Comparison of ENCODE assay signal across 9 cellular contexts in the genomic region with DNA sequence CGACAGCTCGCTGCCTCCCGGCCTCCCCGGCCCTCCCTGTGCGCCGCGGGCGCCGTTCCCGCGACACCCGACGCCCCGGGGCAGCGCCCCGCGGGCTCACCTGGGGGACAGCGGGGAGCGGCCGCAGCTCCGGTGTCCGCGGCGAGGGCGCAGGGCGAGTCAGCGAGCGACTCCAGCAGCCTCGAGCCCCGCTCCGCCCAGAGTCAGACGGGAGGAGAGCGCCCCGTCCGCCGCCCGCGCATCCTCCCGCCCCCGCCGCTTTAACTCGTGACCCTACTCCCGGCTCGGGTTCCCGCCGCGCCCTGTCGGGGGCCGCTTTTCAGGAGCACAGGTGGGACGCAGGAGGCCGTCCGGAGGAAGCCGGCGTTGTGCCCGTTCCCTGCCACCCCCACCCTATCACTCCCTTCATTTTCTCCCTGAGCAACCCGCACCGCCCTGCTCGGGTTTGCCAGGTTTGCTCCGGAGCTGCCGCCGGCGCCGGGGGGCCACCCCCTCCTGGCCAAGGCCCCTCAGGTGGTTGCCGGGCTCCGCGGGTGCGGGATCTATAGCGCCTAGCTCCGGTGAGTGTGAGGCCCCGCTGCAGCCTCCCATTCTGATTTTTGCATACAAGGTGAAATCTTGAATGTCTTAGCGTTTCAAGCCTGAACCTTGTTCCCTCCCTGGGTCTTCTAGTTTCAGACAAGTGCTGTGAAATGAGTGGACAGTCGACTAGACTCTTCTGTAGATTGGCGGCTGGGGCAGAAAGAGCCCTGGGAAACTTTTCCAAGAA. TPM values are rescaled to one million over a fixed set of nuclear protein-coding genes. Genes with fewer than 3 reads are reported as not detected.
A peak's percentile ranks its signal among the peaks of the same experiment; 100 is the strongest.
DNase-seq lines count a peak whose midpoint lies in the region; ATAC-seq and TF ChIP-seq lines count a peak whose summit lies in the region.
"Had no signal": no experiment of that assay in that cellular context is flagged by ENCODE, and none has a peak within 500 bp of the region (broad histone marks: within the 10 kb centered on the region; RNA-seq: fewer than 3 reads in every experiment).

A gene with protein sequence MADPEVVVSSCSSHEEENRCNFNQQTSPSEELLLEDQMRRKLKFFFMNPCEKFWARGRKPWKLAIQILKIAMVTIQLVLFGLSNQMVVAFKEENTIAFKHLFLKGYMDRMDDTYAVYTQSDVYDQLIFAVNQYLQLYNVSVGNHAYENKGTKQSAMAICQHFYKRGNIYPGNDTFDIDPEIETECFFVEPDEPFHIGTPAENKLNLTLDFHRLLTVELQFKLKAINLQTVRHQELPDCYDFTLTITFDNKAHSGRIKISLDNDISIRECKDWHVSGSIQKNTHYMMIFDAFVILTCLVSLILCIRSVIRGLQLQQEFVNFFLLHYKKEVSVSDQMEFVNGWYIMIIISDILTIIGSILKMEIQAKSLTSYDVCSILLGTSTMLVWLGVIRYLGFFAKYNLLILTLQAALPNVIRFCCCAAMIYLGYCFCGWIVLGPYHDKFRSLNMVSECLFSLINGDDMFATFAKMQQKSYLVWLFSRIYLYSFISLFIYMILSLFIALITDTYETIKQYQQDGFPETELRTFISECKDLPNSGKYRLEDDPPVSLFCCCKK (minus strand): TSS at position 205 of the 769 bp plus-strand sequence. CDS start 3,140 bp downstream, outside the sequence.

- H3K4me1 ChIP-seq in left ventricle myocardium inferior = peaks cover 19% of the 10 kb centered on the region

- CTCF ChIA-PET in AG04450 (lab: Charles Lee) = interaction anchor here (0.7 to 2.4 kb wide), 2 partner anchors 104 to 131 kb away, joined by 4 to 5 read pairs; no protein-coding TSS in a partner anchor

- H3K27me3 ChIP-seq in AG04450 (ENCODE audit: control insufficient read depth, insufficient read depth, low read length) (peaks cover 63% of the 10 kb centered on the region), left ventricle myocardium inferior (ENCODE audit: low read depth) (peaks cover 84% of the 10 kb centered on the region)

- peaks cover 4% of the 10 kb centered on the region; the same call in 1 of the 2 replicates for H3K9me3 ChIP-seq in AG04450 (ENCODE audit: control insufficient read depth, insufficient read depth, low read length)
- H3K9me3 ChIP-seq in left ventricle myocardium inferior (replicated peaks) = no peaks in the 10 kb centered on the region

- H3K36me3 ChIP-seq in left ventricle myocardium inferior = no peaks in the 10 kb centered on the region

- H3K4me3 ChIP-seq in AG04450 (ENCODE audit: low read depth, low read length) (peak within 1 kb of the TSS; percentile 27; the same call in 1 of the 2 replicates), left ventricle myocardium inferior (peak within 1 kb of the TSS; percentile 67)

- intact Hi-C loops in left ventricle myocardium inferior (cut with micrococcal nuclease) = no loop called here
- intact Hi-C loops in sciatic nerve (cut with DNase I) = no loop called here

- peak; percentile 66 for ATAC-seq in GM18873 (IDR thresholded peaks at IDR 0.05; ENCODE audit: low FRiP score, unreplicated experiment)
- ATAC-seq in HG03025 (IDR thresholded peaks at IDR 0.05; ENCODE audit: low FRiP score, unreplicated experiment) = peak; percentile 74
- ATAC-seq in sciatic nerve = peak; percentile 38

- TF ChIP-seq CTCF in AG04450 (IDR thresholded peaks at IDR 0.05; ENCODE audit: low read depth, low read length) = no peak
- TF ChIP-seq CTCF in left ventricle myocardium inferior (IDR thresholded peaks at IDR 0.05; ENCODE audit: borderline replicate concordance) = no peak

- DNase-seq in AG04450 (ENCODE audit: low read depth, low spot score) (no peak), NCI-H526 (lab: John Stamatoyannopoulos, UW) (peak; percentile 41 to 82), activated gamma-delta T cell (lab: John Stamatoyannopoulos, UW) (peak; percentile 27), left ventricle myocardium inferior (peak; percentile 17), sciatic nerve (ENCODE audit: low spot score) (peak; percentile 60), foreskin melanocyte (no peak)

- no peak within 1 kb of the TSS for H3K27ac ChIP-seq in AG04450 (ENCODE audit: low read depth, low read length)
- H3K27ac ChIP-seq in left ventricle myocardium inferior (replicated peaks) = no peak within 1 kb of the TSS

- POLR2A ChIA-PET in AG04450 (lab: Yijun Ruan, JAX) = no interaction called here

RNA-seq across cellular contexts. Expression of the gene that starts here (rescaled TPM):
- 0.05 TPM in 2 replicates for polyA plus RNA-seq in AG04450 (2011; rRNA removed)
- not detected in 2 replicates for polyA minus RNA-seq in AG04450 (2011; rRNA and poly(A)+ RNA removed)
- total RNA-seq in left ventricle myocardium inferior (0.44 TPM), sciatic nerve (11.2 TPM)
- total RNA-seq: lung microvascular endothelial cell had no signal

Comparison
In these comparisons a context has a peak if more than half of its experiments do, and no peak if none do; other contexts are left out.
1. Peak in DNase-seq and H3K4me3 ChIP-seq in left ventricle myocardium inferior; RNA of the gene not detected or under 1 TPM.
2. DNase-seq: peak in NCI-H526 (2 of 2), activated gamma-delta T cell (single experiment) and sciatic nerve (single experiment); none in AG04450 (single experiment) and foreskin melanocyte (single experiment).
3. Peak in every context shown above with its lines, with median percentiles within 50 percentile points of each other: ATAC-seq.